Comparison of ENCODE assay signal across 14 cellular contexts in genomic region chr9:69590241-69590640, GRCh38.
"Had no signal": no experiment of that assay in that cellular context is flagged by ENCODE, and none has a peak within 500 bp of the region (broad histone marks: within the 10 kb centered on the region; RNA-seq: fewer than 3 reads in every experiment).

No MANE protein-coding gene starts in this region.

- H3K27me3 Mint-ChIP-seq: stimulated activated memory B cell treated with anti-CD40 and anti-IgM and Interleukin-4, amounts not matched to agents 10 μg/mL and 1 μg/mL and 100 μg/mL, for 72 hours had no signal

- ATAC-seq: activated T-cell treated with anti-CD3 and anti-CD28 coated beads, Interleukin-2, amount 50 U/mL, for 72 hours; left lobe of liver; sciatic nerve; stimulated activated memory B cell treated with anti-CD40 and anti-IgM and Interleukin-4, amounts not matched to agents 10 μg/mL and 1 μg/mL and 100 μg/mL, for 72 hours had no signal

- H3K4me1 Mint-ChIP-seq: activated naive CD4-positive, alpha-beta T cell treated with anti-CD3 and anti-CD28 coated beads, Interleukin-2, amount 50 U/mL, for 24 hours; endodermal cell; stimulated activated memory B cell treated with anti-CD40 and anti-IgM and Interleukin-4, amounts not matched to agents 10 μg/mL and 1 μg/mL and 100 μg/mL, for 72 hours had no signal

- DNase-seq: activated CD4-positive, CD25-positive, alpha-beta regulatory T cell treated with anti-CD3 and anti-CD28 coated beads, Interleukin-2, amount 50 U/mL, for 72 hours; activated CD8-positive, alpha-beta memory T cell treated with anti-CD3 and anti-CD28 coated beads for 24 hours; activated CD8-positive, alpha-beta memory T cell treated with anti-CD3 and anti-CD28 coated beads, Interleukin-2, amount 50 U/mL, for 48 hours; activated gamma-delta T cell; activated T-cell treated with anti-CD3 and anti-CD28 coated beads, Interleukin-2, amount 50 U/mL, for 72 hours; endodermal cell; foreskin fibroblast; stimulated activated CD4-positive, alpha-beta T cell treated with anti-CD3 and anti-CD28 coated beads, Interleukin-4, amount 100 ng/mL, for 1 hour; tibial artery had no signal

- H3K4me3 Mint-ChIP-seq: activated naive CD4-positive, alpha-beta T cell treated with anti-CD3 and anti-CD28 coated beads, Interleukin-2, amount 50 U/mL, for 24 hours; activated T-cell treated with anti-CD3 and anti-CD28 coated beads, Interleukin-2, amount 50 U/mL, for 72 hours; endodermal cell; stimulated activated memory B cell treated with anti-CD40 and anti-IgM and Interleukin-4, amounts not matched to agents 10 μg/mL and 1 μg/mL and 100 μg/mL, for 72 hours; T-helper 1 cell treated with Interleukin-12 subunit alpha and Interleukin-12 subunit beta and Interleukin-4 antibody, amounts not matched to agents 30 μg/mL and 1 μg/mL, for 36 hours had no signal

- H3K36me3 Mint-ChIP-seq: activated naive CD4-positive, alpha-beta T cell treated with anti-CD3 and anti-CD28 coated beads, Interleukin-2, amount 50 U/mL, for 24 hours; stimulated activated memory B cell treated with anti-CD40 and anti-IgM and Interleukin-4, amounts not matched to agents 10 μg/mL and 1 μg/mL and 100 μg/mL, for 72 hours had no signal

- H3K27ac Mint-ChIP-seq: activated naive CD4-positive, alpha-beta T cell treated with anti-CD3 and anti-CD28 coated beads, Interleukin-2, amount 50 U/mL, for 24 hours; activated T-cell treated with anti-CD3 and anti-CD28 coated beads, Interleukin-2, amount 50 U/mL, for 72 hours; endodermal cell; stimulated activated memory B cell treated with anti-CD40 and anti-IgM and Interleukin-4, amounts not matched to agents 10 μg/mL and 1 μg/mL and 100 μg/mL, for 72 hours; T-helper 1 cell treated with Interleukin-12 subunit alpha and Interleukin-12 subunit beta and Interleukin-4 antibody, amounts not matched to agents 30 μg/mL and 1 μg/mL, for 36 hours had no signal

- H3K9me3 Mint-ChIP-seq: activated naive CD4-positive, alpha-beta T cell treated with anti-CD3 and anti-CD28 coated beads, Interleukin-2, amount 50 U/mL, for 24 hours; activated T-cell treated with anti-CD3 and anti-CD28 coated beads, Interleukin-2, amount 50 U/mL, for 72 hours; endodermal cell; stimulated activated memory B cell treated with anti-CD40 and anti-IgM and Interleukin-4, amounts not matched to agents 10 μg/mL and 1 μg/mL and 100 μg/mL, for 72 hours; T-helper 1 cell treated with Interleukin-12 subunit alpha and Interleukin-12 subunit beta and Interleukin-4 antibody, amounts not matched to agents 30 μg/mL and 1 μg/mL, for 36 hours had no signal
